In the genomic region with DNA sequence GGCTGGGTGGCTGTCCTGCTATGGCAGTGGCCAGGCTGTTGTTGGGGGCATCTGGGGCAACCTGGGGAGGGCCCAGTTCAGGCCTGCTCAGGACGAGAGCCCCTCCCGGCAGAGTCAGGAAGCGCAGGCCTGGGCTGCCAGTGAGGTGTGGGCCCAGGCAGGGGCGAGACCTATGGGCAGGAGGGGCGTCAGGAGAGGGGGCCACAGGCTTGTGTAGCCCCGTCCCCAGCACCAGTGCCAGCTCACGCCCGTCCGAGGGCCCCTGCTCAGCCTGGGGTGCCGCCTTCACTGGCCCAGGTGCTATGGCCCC, we compare ENCODE assay signal across 1 cellular context.
TF ChIP-seq lines count a peak whose summit lies in the region.

No MANE protein-coding gene starts in this region.

TF ChIP-seq in GM12878, 131 proteins besides CTCF, POLR2A, EP300 and RAD21:
- no peak for TF ChIP-seq ZNF207 (IDR thresholded peaks at IDR 0.05; ENCODE audit: borderline replicate concordance)
- TF ChIP-seq, protein P1, sequence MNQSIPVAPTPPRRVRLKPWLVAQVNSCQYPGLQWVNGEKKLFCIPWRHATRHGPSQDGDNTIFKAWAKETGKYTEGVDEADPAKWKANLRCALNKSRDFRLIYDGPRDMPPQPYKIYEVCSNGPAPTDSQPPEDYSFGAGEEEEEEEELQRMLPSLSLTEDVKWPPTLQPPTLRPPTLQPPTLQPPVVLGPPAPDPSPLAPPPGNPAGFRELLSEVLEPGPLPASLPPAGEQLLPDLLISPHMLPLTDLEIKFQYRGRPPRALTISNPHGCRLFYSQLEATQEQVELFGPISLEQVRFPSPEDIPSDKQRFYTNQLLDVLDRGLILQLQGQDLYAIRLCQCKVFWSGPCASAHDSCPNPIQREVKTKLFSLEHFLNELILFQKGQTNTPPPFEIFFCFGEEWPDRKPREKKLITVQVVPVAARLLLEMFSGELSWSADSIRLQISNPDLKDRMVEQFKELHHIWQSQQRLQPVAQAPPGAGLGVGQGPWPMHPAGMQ (IDR thresholded peaks at IDR 0.05; ENCODE audit: borderline replicate concordance) = no peak
- no peak for TF ChIP-seq CBX3 (IDR thresholded peaks at IDR 0.05; ENCODE audit: borderline replicate concordance, low read depth)
- no peak for TF ChIP-seq TCF12 (IDR thresholded peaks at IDR 0.05; ENCODE audit: low read depth, low read length)
- TF ChIP-seq TBL1XR1 (IDR thresholded peaks at IDR 0.05; ENCODE audit: low read depth, low read length) = no peak
- TF ChIP-seq, protein P2, sequence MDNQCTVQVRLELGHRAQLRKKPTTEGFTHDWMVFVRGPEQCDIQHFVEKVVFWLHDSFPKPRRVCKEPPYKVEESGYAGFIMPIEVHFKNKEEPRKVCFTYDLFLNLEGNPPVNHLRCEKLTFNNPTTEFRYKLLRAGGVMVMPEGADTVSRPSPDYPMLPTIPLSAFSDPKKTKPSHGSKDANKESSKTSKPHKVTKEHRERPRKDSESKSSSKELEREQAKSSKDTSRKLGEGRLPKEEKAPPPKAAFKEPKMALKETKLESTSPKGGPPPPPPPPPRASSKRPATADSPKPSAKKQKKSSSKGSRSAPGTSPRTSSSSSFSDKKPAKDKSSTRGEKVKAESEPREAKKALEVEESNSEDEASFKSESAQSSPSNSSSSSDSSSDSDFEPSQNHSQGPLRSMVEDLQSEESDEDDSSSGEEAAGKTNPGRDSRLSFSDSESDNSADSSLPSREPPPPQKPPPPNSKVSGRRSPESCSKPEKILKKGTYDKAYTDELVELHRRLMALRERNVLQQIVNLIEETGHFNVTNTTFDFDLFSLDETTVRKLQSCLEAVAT (IDR thresholded peaks at IDR 0.05) = no peak
- no peak for TF ChIP-seq SREBF2 (IDR thresholded peaks at IDR 0.05; ENCODE audit: low read length)
- no peak for TF ChIP-seq ZNF622 (IDR thresholded peaks at IDR 0.05)
- no peak for TF ChIP-seq KDM1A (IDR thresholded peaks at IDR 0.05; ENCODE audit: borderline replicate concordance)
- TF ChIP-seq POLR2AphosphoS2 (IDR thresholded peaks at IDR 0.05; ENCODE audit: low read depth, low read length) = no peak
- TF ChIP-seq SMARCA5 (IDR thresholded peaks at IDR 0.05) = no peak
- no peak for TF ChIP-seq NR2C1 (IDR thresholded peaks at IDR 0.05)
- TF ChIP-seq CHD4 (IDR thresholded peaks at IDR 0.05) = no peak
- TF ChIP-seq, protein P3, sequence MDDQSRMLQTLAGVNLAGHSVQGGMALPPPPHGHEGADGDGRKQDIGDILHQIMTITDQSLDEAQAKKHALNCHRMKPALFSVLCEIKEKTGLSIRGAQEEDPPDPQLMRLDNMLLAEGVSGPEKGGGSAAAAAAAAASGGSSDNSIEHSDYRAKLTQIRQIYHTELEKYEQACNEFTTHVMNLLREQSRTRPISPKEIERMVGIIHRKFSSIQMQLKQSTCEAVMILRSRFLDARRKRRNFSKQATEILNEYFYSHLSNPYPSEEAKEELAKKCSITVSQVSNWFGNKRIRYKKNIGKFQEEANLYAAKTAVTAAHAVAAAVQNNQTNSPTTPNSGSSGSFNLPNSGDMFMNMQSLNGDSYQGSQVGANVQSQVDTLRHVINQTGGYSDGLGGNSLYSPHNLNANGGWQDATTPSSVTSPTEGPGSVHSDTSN (IDR thresholded peaks at IDR 0.05; ENCODE audit: insufficient replicate concordance, low read depth, low read length) = no peak
- TF ChIP-seq ZNF274 (IDR thresholded peaks at IDR 0.05; ENCODE audit: insufficient read depth, insufficient read length) = no peak
- no peak for TF ChIP-seq SMC3 (IDR thresholded peaks at IDR 0.05; ENCODE audit: borderline replicate concordance, low read length)
